In genomic region chr1:230083746-230084407, GRCh38 we compare ENCODE assay signal across 12 cellular contexts. TPM values are rescaled to one million over a fixed set of nuclear protein-coding genes. Genes with fewer than 3 reads are reported as not detected.
A peak's percentile ranks its signal among the peaks of the same experiment; 100 is the strongest.
DNase-seq lines count a peak whose midpoint lies in the region; ATAC-seq and TF ChIP-seq lines count a peak whose summit lies in the region.
"Had no signal": no experiment of that assay in that cellular context is flagged by ENCODE, and none has a peak within 500 bp of the region (broad histone marks: within the 10 kb centered on the region; RNA-seq: fewer than 3 reads in every experiment).

No MANE protein-coding gene starts in this region.

- TF ChIP-seq CTCF in mesothelial cell of epicardium (IDR thresholded peaks at IDR 0.05; ENCODE audit: unreplicated experiment) (no peak), vagina (IDR thresholded peaks at IDR 0.05) (no peak)

- H3K27ac ChIP-seq in right cardiac atrium (ENCODE audit: low read length) (no peak overlapping the region), vagina (peak overlapping the region; percentile 75)
- H3K27ac ChIP-seq: C4-2B had no signal

- H3K27ac Mint-ChIP-seq in activated naive CD8-positive, alpha-beta T cell treated with anti-CD3 and anti-CD28 coated beads, Interleukin-2, amount 50 U/mL, for 24 hours: peak overlapping the region; percentile 85
- peak overlapping the region; percentile 58 for H3K27ac Mint-ChIP-seq in mesothelial cell of epicardium

- H3K4me1 Mint-ChIP-seq in activated naive CD8-positive, alpha-beta T cell treated with anti-CD3 and anti-CD28 coated beads, Interleukin-2, amount 50 U/mL, for 24 hours: peaks cover 66% of the 10 kb centered on the region
- H3K4me1 Mint-ChIP-seq in mesothelial cell of epicardium: peaks cover 38% of the 10 kb centered on the region

- no peak for TF ChIP-seq POLR2A in vagina (IDR thresholded peaks at IDR 0.05)

- H3K4me1 ChIP-seq in right cardiac atrium (ENCODE audit: control insufficient read depth, insufficient read depth, low read length) (peaks cover 23% of the 10 kb centered on the region), vagina (peaks cover 59% of the 10 kb centered on the region)
- H3K4me1 ChIP-seq: HAP-1 had no signal

- peaks cover 2% of the 10 kb centered on the region for H3K27me3 Mint-ChIP-seq in activated naive CD8-positive, alpha-beta T cell treated with anti-CD3 and anti-CD28 coated beads, Interleukin-2, amount 50 U/mL, for 24 hours
- H3K27me3 Mint-ChIP-seq in mesothelial cell of epicardium (ENCODE audit: low read depth): no peaks in the 10 kb centered on the region

- no peaks in the 10 kb centered on the region for H3K36me3 ChIP-seq in vagina
- H3K36me3 ChIP-seq: HAP-1 had no signal

- H3K4me3 ChIP-seq in right cardiac atrium (ENCODE audit: low read length): no peak overlapping the region
- H3K4me3 ChIP-seq in vagina: no peak overlapping the region
- H3K4me3 ChIP-seq: HAP-1, mucosa of descending colon had no signal

- H3K36me3 Mint-ChIP-seq in activated naive CD8-positive, alpha-beta T cell treated with anti-CD3 and anti-CD28 coated beads, Interleukin-2, amount 50 U/mL, for 24 hours (ENCODE audit: low read depth): peaks cover 32% of the 10 kb centered on the region
- no peaks in the 10 kb centered on the region for H3K36me3 Mint-ChIP-seq in mesothelial cell of epicardium

- intact Hi-C loops in right cardiac atrium (cut with DNase I) (no loop called here), cardiac septum (cut with DNase I) (loop anchor here (10.0 kb wide), 1 partner anchor 239 kb away; no protein-coding TSS in a partner anchor), vagina (cut with DNase I) (no loop called here)

- peak overlapping the region; percentile 54 for H3K4me3 Mint-ChIP-seq in activated naive CD8-positive, alpha-beta T cell treated with anti-CD3 and anti-CD28 coated beads, Interleukin-2, amount 50 U/mL, for 24 hours
- H3K4me3 Mint-ChIP-seq in mesothelial cell of epicardium: no peak overlapping the region

- peak; percentile 16 to 28 for ATAC-seq in right cardiac atrium
- no peak for ATAC-seq in activated naive CD8-positive, alpha-beta T cell treated with anti-CD3 and anti-CD28 coated beads, Interleukin-2, amount 50 U/mL, for 24 hours
- no peak for ATAC-seq in activated CD4-positive, CD25-positive, alpha-beta regulatory T cell treated with anti-CD3 and anti-CD28 coated beads, Interleukin-2, amount 50 U/mL, for 24 hours

- no peak for DNase-seq in right cardiac atrium
- no peak for DNase-seq in cardiac septum (ENCODE audit: low spot score)
- no peak for DNase-seq in activated naive CD8-positive, alpha-beta T cell treated with anti-CD3 and anti-CD28 coated beads, Interleukin-2, amount 50 U/mL, for 24 hours
- peak in 1 of 2 experiments; percentile 29 for DNase-seq in mesothelial cell of epicardium (ENCODE audit: low spot score in 2 of 2, unreplicated experiment in 2 of 2)
- peak in 1 of 2 donors; percentile 83 for DNase-seq in vagina (ENCODE audit: extremely low spot score in 2 of 2)
- DNase-seq in NCI-H1092 (lab: John Stamatoyannopoulos, UW): no peak
- no peak for DNase-seq in RPMI8226
- DNase-seq: glutamatergic neuron, mucosa of descending colon had no signal

- peaks cover 12% of the 10 kb centered on the region for H3K9me3 Mint-ChIP-seq in activated naive CD8-positive, alpha-beta T cell treated with anti-CD3 and anti-CD28 coated beads, Interleukin-2, amount 50 U/mL, for 24 hours
- H3K9me3 Mint-ChIP-seq in mesothelial cell of epicardium: peaks cover 5% of the 10 kb centered on the region

- H3K27me3 ChIP-seq in right cardiac atrium (ENCODE audit: control insufficient read depth, insufficient read depth) (no peaks in the 10 kb centered on the region), vagina (no peaks in the 10 kb centered on the region)

- H3K9me3 ChIP-seq in right cardiac atrium (ENCODE audit: control insufficient read depth, low read length) (no peaks in the 10 kb centered on the region), vagina (no peaks in the 10 kb centered on the region)
- H3K9me3 ChIP-seq: HAP-1, mucosa of descending colon had no signal

- 86% methylated on average over 10 of the region's 10 CpGs for WGBS in right cardiac atrium

RNA-seq across cellular contexts. Expression of gene GALNT2, which starts 16.8 kb away (rescaled TPM):
- total RNA-seq in right cardiac atrium: 10 to 100 TPM; 36.8 to 45.5 (median 40.5) TPM
- 27.4 TPM for polyA plus RNA-seq in right cardiac atrium
- total RNA-seq in cardiac septum: 29.3 TPM
- total RNA-seq in mesothelial cell of epicardium: 41.0 to 48.3 TPM (median 45.0 TPM) in 3 replicates
- total RNA-seq in vagina: 51.6 TPM

Comparison
In these comparisons a context has a peak if more than half of its experiments do, and no peak if none do; other contexts are left out.
1. ATAC-seq: peak in right cardiac atrium (2 of 2); none in activated naive CD8-positive, alpha-beta T cell treated with anti-CD3 and anti-CD28 coated beads, Interleukin-2, amount 50 U/mL, for 24 hours (single experiment) and activated CD4-positive, CD25-positive, alpha-beta regulatory T cell treated with anti-CD3 and anti-CD28 coated beads, Interleukin-2, amount 50 U/mL, for 24 hours (0 of 2).